1 cellular context compared by ENCODE assay signal in genomic region chr11:11992813-11993212, GRCh38.
A peak's percentile ranks its signal among the peaks of the same experiment; 100 is the strongest.
TF ChIP-seq lines count a peak whose summit lies in the region.

No MANE protein-coding gene starts in this region.

TF ChIP-seq in HepG2, 621 proteins besides CTCF, POLR2A, EP300 and RAD21:
- 0 out of 2 replicates have a peak, but pooled peaks have one; percentile 13 for TF ChIP-seq ZNF609 (CRISPR knock-in tag; IDR thresholded peaks at IDR 0.05; ENCODE audit: borderline replicate concordance)
- TF ChIP-seq ISX (CRISPR knock-in tag; conservative IDR thresholded peaks at IDR 0.05): no peak
